25 cellular contexts compared by ENCODE assay signal in the genomic region with DNA sequence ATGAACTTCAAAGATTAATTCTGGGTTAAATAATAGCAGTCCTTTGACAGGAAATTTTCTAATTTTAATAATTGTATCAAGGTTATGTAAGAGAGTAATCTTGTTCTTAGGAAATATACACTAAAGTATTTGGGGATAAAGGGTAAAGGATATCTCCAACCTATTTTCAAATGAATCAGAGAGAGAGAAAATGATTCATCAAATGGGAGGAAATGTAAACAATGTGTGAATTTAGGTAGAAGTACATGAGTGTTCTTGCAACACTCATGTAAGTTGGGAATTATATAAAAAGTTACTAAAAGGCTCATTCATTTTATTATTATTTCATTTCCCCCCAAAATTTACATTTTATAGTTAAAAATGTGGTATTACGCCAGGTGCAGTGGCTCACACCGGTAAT. TPM values are rescaled to one million over a fixed set of nuclear protein-coding genes. Genes with fewer than 3 reads are reported as not detected.
A peak's percentile ranks its signal among the peaks of the same experiment; 100 is the strongest.
DNase-seq lines count a peak whose midpoint lies in the region; ATAC-seq and TF ChIP-seq lines count a peak whose summit lies in the region.
"Had no signal": no experiment of that assay in that cellular context is flagged by ENCODE, and none has a peak within 500 bp of the region (broad histone marks: within the 10 kb centered on the region; RNA-seq: fewer than 3 reads in every experiment).

No MANE protein-coding gene starts in this region.

- H3K36me3 Mint-ChIP-seq in MCF 10A (ENCODE audit: insufficient read depth, unreplicated experiment): no peaks in the 10 kb centered on the region
- H3K36me3 Mint-ChIP-seq: CD14-positive monocyte; CD4-positive, CD25-positive, alpha-beta regulatory T cell; CD8-positive, alpha-beta memory T cell had no signal

- no peak overlapping the region for H2AFZ ChIP-seq in mammary epithelial cell (ENCODE audit: low read depth, low read length)

- H3K27me3 Mint-ChIP-seq in MCF 10A (ENCODE audit: insufficient read depth, unreplicated experiment): peaks cover 2% of the 10 kb centered on the region

- H3K27ac ChIP-seq in mammary epithelial cell (ENCODE audit: insufficient read depth, low read depth, low read length): no peak overlapping the region
- H3K27ac ChIP-seq in RWPE2 (ENCODE audit: poor library complexity, severe bottlenecking): no peak overlapping the region
- H3K27ac ChIP-seq in substantia nigra (ENCODE audit: low read depth, low read length, poor library complexity, severe bottlenecking): no peak overlapping the region
- H3K27ac ChIP-seq: 22Rv1, A549, BLaER1 had no signal

- DNase-seq in MCF 10A (ENCODE audit: unreplicated experiment): peak; percentile 28
- DNase-seq in mammary epithelial cell: no peak
- DNase-seq in RWPE2 (ENCODE audit: low spot score): no peak
- DNase-seq in epithelial cell of esophagus (ENCODE audit: low read depth): peak; percentile 64
- no peak for DNase-seq in substantia nigra (lab: John Stamatoyannopoulos, UW)
- no peak for DNase-seq in H7
- DNase-seq: BE2C; C1 segment of cervical spinal cord; CD4-positive, alpha-beta memory T cell; CD4-positive, CD25-positive, alpha-beta regulatory T cell; CD8-positive, alpha-beta memory T cell; COR-L47; DMS 273 treated with DMSO at 0.1 percent for 48 hours; DMS153; DMS53; DMS79; DND-41; EL; GDM1 had no signal

- intact Hi-C loops in MCF 10A (cut with micrococcal nuclease): no loop called here
- intact Hi-C loops in mammary epithelial cell (cut with micrococcal nuclease): no loop called here

- H3K36me3 ChIP-seq in mammary epithelial cell (ENCODE audit: insufficient read depth, low read length) (no peaks in the 10 kb centered on the region), RWPE2 (ENCODE audit: low read depth) (no peaks in the 10 kb centered on the region), H7 (replicated peaks; ENCODE audit: control insufficient read depth, insufficient read depth, low read length) (no peaks in the 10 kb centered on the region)
- H3K36me3 ChIP-seq: BE2C, BLaER1 had no signal

- no peak overlapping the region for H3K4me3 Mint-ChIP-seq in MCF 10A (ENCODE audit: unreplicated experiment)
- H3K4me3 Mint-ChIP-seq: CD14-positive monocyte; CD4-positive, alpha-beta memory T cell; CD4-positive, CD25-positive, alpha-beta regulatory T cell; CD8-positive, alpha-beta memory T cell had no signal

- CTCF ChIA-PET in MCF 10A (lab: Yijun Ruan, JAX) (no interaction called here), mammary epithelial cell (lab: Charles Lee; ENCODE audit: low non-redundant PET) (no interaction called here)

- 91% methylated on average over 2 of the region's 2 CpGs for WGBS in mammary epithelial cell (ENCODE audit: low coverage, missing lambda C conversion rate)

- in situ Hi-C loops in mammary epithelial cell (cut with MboI; ENCODE audit: low sequenced_read_pairs in 2 of 2): no loop called here

- no peaks in the 10 kb centered on the region for H3K4me1 ChIP-seq in mammary epithelial cell (ENCODE audit: insufficient read depth, low read length)
- peaks cover 8% of the 10 kb centered on the region for H3K4me1 ChIP-seq in RWPE2 (ENCODE audit: insufficient read depth, poor library complexity, severe bottlenecking)
- H3K4me1 ChIP-seq: BE2C, BLaER1 had no signal

- BruUV-seq in MCF 10A (replicated peaks; lab: Mats Ljungman, UMichigan): no TSS peak
- BruUV-seq in mammary epithelial cell (replicated peaks; lab: Mats Ljungman, UMichigan): no TSS peak

- TF ChIP-seq CTCF in MCF 10A (IDR thresholded peaks at IDR 0.05; ENCODE audit: unreplicated experiment): no peak
- TF ChIP-seq CTCF in mammary epithelial cell (conservative IDR thresholded peaks at IDR 0.05 in 1 of 2, IDR thresholded peaks at IDR 0.05 in 1 of 2; ENCODE audit: extremely low read depth in 1 of 2, insufficient read depth in 1 of 2, low read depth in 1 of 2, low read length in 2 of 2): no peak
- no peak for TF ChIP-seq CTCF in RWPE2 (IDR thresholded peaks at IDR 0.05; ENCODE audit: poor library complexity, severe bottlenecking)
- no peak for TF ChIP-seq CTCF in epithelial cell of esophagus (IDR thresholded peaks at IDR 0.05; ENCODE audit: insufficient read depth, low read depth, low read length, missing control alignments)

- H3K4me3 ChIP-seq in mammary epithelial cell (replicated peaks in 1 of 3; ENCODE audit: insufficient read depth in 1 of 3, low read depth in 2 of 3, low read length in 3 of 3) (no peak overlapping the region), RWPE2 (ENCODE audit: severe bottlenecking) (no peak overlapping the region), epithelial cell of esophagus (ENCODE audit: low read length) (no peak overlapping the region), H7 (ENCODE audit: insufficient read depth, low read depth, low read length) (no peak overlapping the region)
- H3K4me3 ChIP-seq: A549, BLaER1, GM12878 had no signal

- H3K9ac ChIP-seq in mammary epithelial cell (ENCODE audit: insufficient read depth, low read length): no peak overlapping the region
- H3K9ac ChIP-seq: BLaER1 had no signal

- H3K4me1 Mint-ChIP-seq in MCF 10A (ENCODE audit: insufficient read depth, unreplicated experiment): peaks cover 9% of the 10 kb centered on the region
- H3K4me1 Mint-ChIP-seq: CD14-positive monocyte; CD4-positive, alpha-beta memory T cell; CD4-positive, CD25-positive, alpha-beta regulatory T cell; CD8-positive, alpha-beta memory T cell had no signal

- dilution Hi-C loops in mammary epithelial cell (cut with HindIII; ENCODE audit: low sequenced_read_pairs): no loop called here

- H4K20me1 ChIP-seq in mammary epithelial cell (ENCODE audit: insufficient read depth, low read length): no peaks in the 10 kb centered on the region
- H4K20me1 ChIP-seq: BLaER1 had no signal

- no peaks in the 10 kb centered on the region for H3K27me3 ChIP-seq in mammary epithelial cell (ENCODE audit: insufficient read depth, low read length)
- no peaks in the 10 kb centered on the region for H3K27me3 ChIP-seq in RWPE2 (ENCODE audit: insufficient read depth, poor library complexity, severe bottlenecking)
- H3K27me3 ChIP-seq in H7 (ENCODE audit: control insufficient read depth, insufficient read depth, low read length): peaks cover 1% of the 10 kb centered on the region; the same call in 1 of the 2 replicates
- H3K27me3 ChIP-seq: BLaER1 had no signal

- H3K9me3 ChIP-seq in mammary epithelial cell (replicated peaks; ENCODE audit: insufficient read depth, low read length) (peaks cover 4% of the 10 kb centered on the region), RWPE2 (ENCODE audit: severe bottlenecking) (no peaks in the 10 kb centered on the region)
- H3K9me3 ChIP-seq: BE2C had no signal

- H3K27ac Mint-ChIP-seq in MCF 10A (ENCODE audit: low read depth, unreplicated experiment): no peak overlapping the region
- H3K27ac Mint-ChIP-seq: CD14-positive monocyte; CD4-positive, alpha-beta memory T cell; CD4-positive, CD25-positive, alpha-beta regulatory T cell; CD8-positive, alpha-beta memory T cell had no signal

- no peaks in the 10 kb centered on the region for H3K79me2 ChIP-seq in mammary epithelial cell (ENCODE audit: insufficient read depth, low read length)

- H3K4me2 ChIP-seq in mammary epithelial cell (ENCODE audit: insufficient read depth, low read depth, low read length): no peak overlapping the region
- H3K4me2 ChIP-seq: A549, BLaER1 had no signal

- POLR2A ChIA-PET in MCF 10A (lab: Yijun Ruan, JAX): no interaction called here

- H3K9me3 Mint-ChIP-seq in MCF 10A (ENCODE audit: unreplicated experiment): peaks cover 38% of the 10 kb centered on the region

- ATAC-seq in RWPE2 (ENCODE audit: low read depth): peak; percentile 65
- no peak for ATAC-seq in GM19395 (IDR thresholded peaks at IDR 0.05; ENCODE audit: unreplicated experiment)
- ATAC-seq: A549, GM12878 had no signal

RNA-seq across cellular contexts. Expression of gene SIM2, which starts 20.4 kb away (rescaled TPM):
- total RNA-seq in MCF 10A (2022) (11.2 and 14.4 TPM in 2 replicates), mammary epithelial cell (under 1 TPM in 1 of 2 donors, not detected in 1; under 0.01 TPM)
- polyA plus RNA-seq in mammary epithelial cell: not detected
- polyA minus RNA-seq in mammary epithelial cell: not detected
- total RNA-seq in H7 (2014; rRNA removed; shearing (Covaris generic)): 0.07 and 0.11 TPM in 2 replicates
- total RNA-seq: CD4-positive, alpha-beta memory T cell; CD4-positive, CD25-positive, alpha-beta regulatory T cell; CD8-positive, alpha-beta memory T cell had no signal
- polyA plus RNA-seq: CD14-positive monocyte had no signal

Comparison
In these comparisons a context has a peak if more than half of its experiments do, and no peak if none do; other contexts are left out.
1. DNase-seq: peak in MCF 10A (single experiment) and epithelial cell of esophagus (single experiment); none in mammary epithelial cell (single experiment), RWPE2 (single experiment), substantia nigra (0 of 49) and H7 (single experiment).
2. RNA of gene SIM2, which starts 20.4 kb away (total RNA-seq): 11.2 to 14.4 TPM in MCF 10A; under 0.01 TPM in mammary epithelial cell and 0.07 to 0.11 TPM in H7; every median in the first group is over 10 times any median in the second.